In the genomic region with DNA sequence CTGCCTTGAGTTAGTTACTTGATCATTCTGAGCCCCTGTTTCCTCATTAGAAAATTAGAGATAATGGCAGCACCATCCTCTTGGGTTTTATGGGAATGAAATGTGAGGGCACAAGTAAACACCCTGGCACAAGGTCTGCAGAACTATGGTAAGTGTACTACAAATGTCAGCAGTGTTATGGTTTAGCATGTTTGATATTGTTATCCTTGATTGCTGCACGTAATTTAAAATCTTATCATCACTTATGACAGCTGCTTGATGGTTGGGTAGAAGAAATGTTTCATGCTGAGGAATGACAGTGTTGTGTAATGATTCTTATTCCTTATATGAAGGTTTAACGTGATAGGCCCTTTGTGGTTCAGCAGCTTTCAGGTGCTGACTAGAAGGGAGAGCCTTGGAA, we compare ENCODE assay signal across 23 cellular contexts.
A peak's percentile ranks its signal among the peaks of the same experiment; 100 is the strongest.
DNase-seq lines count a peak whose midpoint lies in the region; ATAC-seq, FAIRE-seq and TF ChIP-seq lines count a peak whose summit lies in the region.
"Had no signal": no experiment of that assay in that cellular context is flagged by ENCODE, and none has a peak within 500 bp of the region (broad histone marks: within the 10 kb centered on the region; RNA-seq: fewer than 3 reads in every experiment).

No MANE protein-coding gene starts in this region.

- H3K9me3 ChIP-seq in right atrium auricular region: no peaks in the 10 kb centered on the region
- H3K9me3 ChIP-seq in small intestine (ENCODE audit: control insufficient read depth, low read depth): no peaks in the 10 kb centered on the region

- H3K4me3 Mint-ChIP-seq in glutamatergic neuron (ENCODE audit: unreplicated experiment): no peak overlapping the region
- H3K4me3 Mint-ChIP-seq: CD4-positive, CD25-positive, alpha-beta regulatory T cell had no signal

- peaks cover 37% of the 10 kb centered on the region for H3K4me1 Mint-ChIP-seq in glutamatergic neuron (ENCODE audit: low read depth, unreplicated experiment)

- peaks cover 0 to 18% of the 10 kb centered on the region in 2 donors for H3K4me1 ChIP-seq in right atrium auricular region
- H3K4me1 ChIP-seq in small intestine (ENCODE audit: control insufficient read depth in 2 of 2, insufficient read depth in 1 of 2, low read depth in 1 of 2, low read length in 1 of 2): no peaks in the 10 kb centered on the region

- DNase-seq in Right ventricle myocardium superior (no peak), right atrium auricular region (ENCODE audit: low spot score) (no peak), NCI-H226 (peak; percentile 31), glutamatergic neuron (no peak), small intestine (peak; percentile 10), NCI-H2107 treated with DMSO at 0.1 percent for 48 hours (lab: John Stamatoyannopoulos, UW; ENCODE audit: unreplicated experiment) (no peak), middle frontal gyrus (ENCODE audit: extremely low spot score, low spot score) (no peak), GF-D8 (lab: John Stamatoyannopoulos, UW) (no peak)
- DNase-seq: 8988T; ACHN; CD4-positive, CD25-positive, alpha-beta regulatory T cell; Karpas-422; MV-4-11; NCI-H1105; NCI-H1436 treated with DMSO at 0.1 percent for 48 hours; NCI-H187 treated with DMSO at 0.1 percent for 48 hours; NCI-H446 treated with DMSO at 0.1 percent for 48 hours; NCI-H526; NCI-H82; NK-92 treated with Interleukin-12 subunit alpha and Interleukin-12 subunit beta, amount 100 ng/mL, for 24 hours; SHP77 treated with DMSO at 0.1 percent for 48 hours had no signal

- peaks cover 3% of the 10 kb centered on the region for H3K36me3 Mint-ChIP-seq in glutamatergic neuron (ENCODE audit: unreplicated experiment)

- ATAC-seq in Right ventricle myocardium superior (ENCODE audit: poor library complexity): peak; percentile 31
- ATAC-seq: GM12878 had no signal

- no peak overlapping the region for H3K27ac ChIP-seq in right atrium auricular region
- no peak overlapping the region for H3K27ac ChIP-seq in small intestine (ENCODE audit: low read depth in 1 of 2, low read length in 1 of 2)
- H3K27ac ChIP-seq: RWPE1 had no signal

- FAIRE-seq in small intestine (lab: Jason Lieb, UNC): no peak
- FAIRE-seq: GM12878 had no signal

- peaks cover 3% of the 10 kb centered on the region for H3K9me3 Mint-ChIP-seq in glutamatergic neuron (ENCODE audit: unreplicated experiment)

- peak overlapping the region; percentile 1 for H3K27ac Mint-ChIP-seq in glutamatergic neuron (ENCODE audit: unreplicated experiment)

- H3K27me3 ChIP-seq in right atrium auricular region: no peaks in the 10 kb centered on the region
- no peaks in the 10 kb centered on the region for H3K27me3 ChIP-seq in small intestine (ENCODE audit: control insufficient read depth in 2 of 2, insufficient read depth in 2 of 2, low read length in 2 of 2)

- H3K27me3 Mint-ChIP-seq in glutamatergic neuron (ENCODE audit: unreplicated experiment): no peaks in the 10 kb centered on the region
- H3K27me3 Mint-ChIP-seq: CD4-positive, CD25-positive, alpha-beta regulatory T cell had no signal

- WGBS in small intestine, 3 donors: 72 to 89% (median 73%) methylated on average over 2 of the region's 2 CpGs

- TF ChIP-seq CTCF in right atrium auricular region (IDR thresholded peaks at IDR 0.05) (no peak), glutamatergic neuron (IDR thresholded peaks at IDR 0.05; ENCODE audit: partially characterized antibody, unreplicated experiment) (no peak)

- H3K4me3 ChIP-seq in right atrium auricular region (no peak overlapping the region), small intestine (ENCODE audit: low read depth in 1 of 2, low read length in 2 of 2) (no peak overlapping the region)
- H3K4me3 ChIP-seq: GM12878 had no signal

- intact Hi-C loops in Right ventricle myocardium superior (cut with DNase I): no loop called here

- no peaks in the 10 kb centered on the region for H3K36me3 ChIP-seq in right atrium auricular region
- no peaks in the 10 kb centered on the region for H3K36me3 ChIP-seq in small intestine (ENCODE audit: control insufficient read depth in 2 of 2, insufficient read depth in 2 of 2, low read length in 2 of 2)

Comparison
In these comparisons a context has a peak if more than half of its experiments do, and no peak if none do; other contexts are left out.
1. DNase-seq: peak in NCI-H226 (single experiment) and small intestine (single experiment); none in Right ventricle myocardium superior (single experiment), right atrium auricular region (single experiment), glutamatergic neuron (single experiment), NCI-H2107 treated with DMSO at 0.1 percent for 48 hours (single experiment), middle frontal gyrus (single experiment) and GF-D8 (single experiment).